Comparison of ENCODE assay signal across 16 cellular contexts in genomic region chr17:48550313-48551205, GRCh38. TPM values are rescaled to one million over a fixed set of nuclear protein-coding genes. Genes with fewer than 3 reads are reported as not detected.
A peak's percentile ranks its signal among the peaks of the same experiment; 100 is the strongest.
DNase-seq lines count a peak whose midpoint lies in the region; ATAC-seq and TF ChIP-seq lines count a peak whose summit lies in the region.
"Had no signal": no experiment of that assay in that cellular context is flagged by ENCODE, and none has a peak within 500 bp of the region (broad histone marks: within the 10 kb centered on the region; RNA-seq: fewer than 3 reads in every experiment).

No MANE protein-coding gene starts in this region.

- in situ Hi-C loops in transverse colon (cut with MboI; ENCODE audit: low pct_ligation_motif_present in 1 of 4, low pct_unique_long_range_greater_than_20kb in 1 of 4, low sequenced_read_pairs in 3 of 4): no loop called here

- no TSS peak for BruUV-seq in MCF 10A (replicated peaks; lab: Mats Ljungman, UMichigan)

- H3K9me3 Mint-ChIP-seq in MCF 10A (ENCODE audit: unreplicated experiment): no peaks in the 10 kb centered on the region
- no peaks in the 10 kb centered on the region for H3K9me3 Mint-ChIP-seq in endodermal cell
- no peaks in the 10 kb centered on the region for H3K9me3 Mint-ChIP-seq in naive thymus-derived CD8-positive, alpha-beta T cell

- peak overlapping the region; percentile 86 for H4K8ac ChIP-seq in mesenchymal stem cell (ENCODE audit: low read length)

- no peak overlapping the region for H3K14ac ChIP-seq in mesenchymal stem cell (ENCODE audit: low read length in 2 of 2)

- H3K36me3 ChIP-seq in breast epithelium (no peaks in the 10 kb centered on the region), endodermal cell (ENCODE audit: control insufficient read depth, insufficient read depth, low read length) (no peaks in the 10 kb centered on the region), mesenchymal stem cell (ENCODE audit: control insufficient read depth in 1 of 2, insufficient read depth in 2 of 2, low read depth in 1 of 2, low read length in 2 of 2) (peaks cover 25 to 33% of the 10 kb centered on the region in 2 experiments), transverse colon (no peaks in the 10 kb centered on the region)
- H3K36me3 ChIP-seq: left lung had no signal

- H3K4me3 ChIP-seq in breast epithelium (peak overlapping the region in 2 of 3 donors; percentile 9 to 34), endodermal cell (ENCODE audit: low read length) (peak overlapping the region; percentile 54), mesenchymal stem cell (ENCODE audit: insufficient read depth in 1 of 2, low read depth in 1 of 2, low read length in 2 of 2) (peak overlapping the region in 1 of 2 experiments; percentile 43), transverse colon (peak overlapping the region in 1 of 4 donors; percentile 3)
- H3K4me3 ChIP-seq: left lung, SJCRH30 had no signal

- H3K4me3 Mint-ChIP-seq in MCF 10A (ENCODE audit: unreplicated experiment) (no peak overlapping the region), endodermal cell (no peak overlapping the region)
- H3K4me3 Mint-ChIP-seq in naive thymus-derived CD8-positive, alpha-beta T cell: no peak overlapping the region

- H3K27me3 ChIP-seq in breast epithelium (peaks cover 0 to 3% of the 10 kb centered on the region in 2 donors), endodermal cell (ENCODE audit: control insufficient read depth, insufficient read depth, low read length, poor library complexity, severe bottlenecking) (peaks cover 99% of the 10 kb centered on the region), mesenchymal stem cell (ENCODE audit: control insufficient read depth in 1 of 2, insufficient read depth in 1 of 2, low read length in 2 of 2) (no peaks in the 10 kb centered on the region), transverse colon (no peaks in the 10 kb centered on the region)
- H3K27me3 ChIP-seq: SJCRH30 had no signal

- TF ChIP-seq CTCF in breast epithelium (IDR thresholded peaks at IDR 0.05): no peak
- TF ChIP-seq CTCF in MCF 10A (IDR thresholded peaks at IDR 0.05; ENCODE audit: unreplicated experiment): no peak
- TF ChIP-seq CTCF in endodermal cell (conservative IDR thresholded peaks at IDR 0.05): peak; percentile 68
- peak in 2 of 5 experiments; percentile 4 to 13 for TF ChIP-seq CTCF in transverse colon (IDR thresholded peaks at IDR 0.05)

- POLR2A ChIA-PET in MCF 10A (lab: Yijun Ruan, JAX): interaction anchor here (0.7 kb wide), 1 partner anchor 799 kb away, joined by 3 read pairs; no protein-coding TSS in a partner anchor
- POLR2A ChIA-PET in naive thymus-derived CD8-positive, alpha-beta T cell (lab: Charles Lee): interaction anchor here (0.9 kb wide), 1 partner anchor 9 kb away, joined by 3 read pairs; no protein-coding TSS in a partner anchor

- peak overlapping the region; percentile 35 for H2AK5ac ChIP-seq in mesenchymal stem cell (ENCODE audit: low read length, severe bottlenecking)

- intact Hi-C loops in breast epithelium (cut with DNase I; ENCODE audit: low total_unique reads) (no loop called here), MCF 10A (cut with micrococcal nuclease) (no loop called here), transverse colon (cut with DNase I; ENCODE audit: low total_unique reads) (no loop called here)

- H4K91ac ChIP-seq in mesenchymal stem cell (ENCODE audit: low read length): peak overlapping the region; percentile 84

- H3K27ac Mint-ChIP-seq in MCF 10A (ENCODE audit: low read depth, unreplicated experiment) (no peak overlapping the region), endodermal cell (no peak overlapping the region)
- no peak overlapping the region for H3K27ac Mint-ChIP-seq in naive thymus-derived CD8-positive, alpha-beta T cell

- ATAC-seq in naive thymus-derived CD8-positive, alpha-beta T cell: no peak
- ATAC-seq in GM18858 (IDR thresholded peaks at IDR 0.05; ENCODE audit: unreplicated experiment): no peak
- ATAC-seq: left lung had no signal

- H2BK15ac ChIP-seq in mesenchymal stem cell (ENCODE audit: low read depth, poor library complexity, severe bottlenecking): peak overlapping the region; percentile 32

- no peak overlapping the region for H2BK5ac ChIP-seq in mesenchymal stem cell (ENCODE audit: low read depth, low read length, poor library complexity, severe bottlenecking)

- peaks cover 11% of the 10 kb centered on the region for H3K4me1 Mint-ChIP-seq in MCF 10A (ENCODE audit: insufficient read depth, unreplicated experiment)
- H3K4me1 Mint-ChIP-seq in endodermal cell: peaks cover 24% of the 10 kb centered on the region
- H3K4me1 Mint-ChIP-seq in naive thymus-derived CD8-positive, alpha-beta T cell: peaks cover 12 to 37% (median 26%) of the 10 kb centered on the region in 4 donors

- H3K79me1 ChIP-seq in mesenchymal stem cell (replicated peaks; ENCODE audit: low read length, poor library complexity, severe bottlenecking): peaks cover 2% of the 10 kb centered on the region

- peak overlapping the region; percentile 12 to 39 for H3K4ac ChIP-seq in mesenchymal stem cell (ENCODE audit: low read depth in 1 of 2, low read length in 2 of 2)

- CTCF ChIA-PET in MCF 10A (lab: Yijun Ruan, JAX): no interaction called here

- no peak overlapping the region for H3K9ac ChIP-seq in endodermal cell (ENCODE audit: extremely low read depth, low read length, poor library complexity, severe bottlenecking)
- peak overlapping the region; percentile 100 for H3K9ac ChIP-seq in mesenchymal stem cell (ENCODE audit: low read length)
- H3K9ac ChIP-seq: parathyroid adenoma had no signal

- 3 to 5% methylated on average over 27 to 76 of the region's 81 CpGs for WGBS in endodermal cell (ENCODE audit: insufficient coverage in 1 of 2, insufficient read length in 1 of 2), 2 experiments
- WGBS in mesenchymal stem cell: 35% methylated on average over 51 of the region's 81 CpGs
- 87 to 89% methylated on average over 14 to 81 of the region's 81 CpGs for WGBS in transverse colon (ENCODE audit: low coverage in 1 of 2), 2 donors

- H3K4me1 ChIP-seq in breast epithelium (no peaks in the 10 kb centered on the region), endodermal cell (ENCODE audit: control insufficient read depth, insufficient read depth, low read length) (peaks cover 18% of the 10 kb centered on the region), mesenchymal stem cell (ENCODE audit: control insufficient read depth, insufficient read depth, low read depth, low read length) (peaks cover 38% of the 10 kb centered on the region), transverse colon (peaks cover 22 to 82% (median 42%) of the 10 kb centered on the region in 4 donors)
- H3K4me1 ChIP-seq: parathyroid adenoma had no signal

- H3K9me3 ChIP-seq in breast epithelium (no peaks in the 10 kb centered on the region), endodermal cell (ENCODE audit: control insufficient read depth, low read length) (no peaks in the 10 kb centered on the region), mesenchymal stem cell (ENCODE audit: control insufficient read depth, low read length) (no peaks in the 10 kb centered on the region), transverse colon (no peaks in the 10 kb centered on the region)
- H3K9me3 ChIP-seq: left lung, SJCRH30 had no signal

- peak overlapping the region in 1 of 2 experiments; percentile 0 for H3K23ac ChIP-seq in mesenchymal stem cell (ENCODE audit: low read length in 2 of 2)

- H2BK12ac ChIP-seq in mesenchymal stem cell (ENCODE audit: low read length in 2 of 2): peak overlapping the region; percentile 14 to 61

- H3K18ac ChIP-seq in mesenchymal stem cell (ENCODE audit: low read depth in 1 of 2, low read length in 2 of 2): peak overlapping the region; percentile 58 to 85

- H3K4me2 ChIP-seq in mesenchymal stem cell (ENCODE audit: low read length, poor library complexity, severe bottlenecking): no peak overlapping the region

- no peaks in the 10 kb centered on the region for H3K27me3 Mint-ChIP-seq in MCF 10A (ENCODE audit: insufficient read depth, unreplicated experiment)
- H3K27me3 Mint-ChIP-seq in endodermal cell (ENCODE audit: insufficient read depth): peaks cover 99% of the 10 kb centered on the region
- H3K27me3 Mint-ChIP-seq in naive thymus-derived CD8-positive, alpha-beta T cell: peaks cover 3 to 40% (median 8%) of the 10 kb centered on the region in 5 donors

- no peaks in the 10 kb centered on the region for H3K36me3 Mint-ChIP-seq in MCF 10A (ENCODE audit: insufficient read depth, unreplicated experiment)
- no peaks in the 10 kb centered on the region for H3K36me3 Mint-ChIP-seq in endodermal cell (ENCODE audit: low read depth)
- peaks cover 0 to 2% (median 0%) of the 10 kb centered on the region in 3 donors for H3K36me3 Mint-ChIP-seq in naive thymus-derived CD8-positive, alpha-beta T cell

- TF ChIP-seq POLR2A in breast epithelium (IDR thresholded peaks at IDR 0.05) (no peak), transverse colon (IDR thresholded peaks at IDR 0.05) (no peak)

- DNase-seq in breast epithelium (ENCODE audit: low spot score in 2 of 2): no peak
- DNase-seq in MCF 10A (ENCODE audit: unreplicated experiment): no peak
- peak; percentile 86 for DNase-seq in endodermal cell
- peak; percentile 35 for DNase-seq in mesenchymal stem cell
- no peak for DNase-seq in transverse colon
- no peak for DNase-seq in naive thymus-derived CD8-positive, alpha-beta T cell
- no peak for DNase-seq in D341Med (ENCODE audit: low spot score)
- DNase-seq: caudate nucleus, EL, MM.1S, NCI-H526, SJCRH30 had no signal

- H3K27ac ChIP-seq in breast epithelium (peak overlapping the region in 1 of 2 donors; percentile 59), endodermal cell (ENCODE audit: low read depth, low read length) (peak overlapping the region; percentile 70), mesenchymal stem cell (ENCODE audit: low read length, poor library complexity, severe bottlenecking) (peak overlapping the region; percentile 7), transverse colon (peak overlapping the region; percentile 89 to 95 (median 94))
- H3K27ac ChIP-seq: parathyroid adenoma, SJCRH30 had no signal

- no peak for TF ChIP-seq EP300 in transverse colon (IDR thresholded peaks at IDR 0.05; ENCODE audit: low read depth)

- no peak overlapping the region for H2AFZ ChIP-seq in mesenchymal stem cell (ENCODE audit: low read depth, low read length)
- H2AFZ ChIP-seq: parathyroid adenoma had no signal

- H2BK120ac ChIP-seq in mesenchymal stem cell (ENCODE audit: low read depth, low read length): peak overlapping the region; percentile 64

RNA-seq across cellular contexts. Expression of gene HOXB2, which starts 5.7 kb away (rescaled TPM):
- 10 to 100 TPM; 13.6 to 36.4 (median 19.6) TPM for total RNA-seq in breast epithelium
- 3.0 and 4.8 TPM in 2 replicates for total RNA-seq in MCF 10A (2022)
- total RNA-seq in endodermal cell: under 1 TPM in 1 of 2 donors, not detected in 1; 0.22 TPM
- polyA plus RNA-seq in endodermal cell (2013, experiment 1 of 2): 121 TPM
- polyA plus RNA-seq in endodermal cell (2013, experiment 2 of 2): 124 TPM
- 51.3 TPM for polyA plus RNA-seq in mesenchymal stem cell (2013, experiment 1 of 2)
- 53.0 TPM for polyA plus RNA-seq in mesenchymal stem cell (2013, experiment 2 of 2)
- 10 to 100 TPM in 3 of 4 donors, not detected in 1; 13.5 to 93.9 (median 13.8) TPM for total RNA-seq in transverse colon
- 10 to 100 TPM; 31.9 to 32.4 TPM for total RNA-seq in naive thymus-derived CD8-positive, alpha-beta T cell
- polyA plus RNA-seq in naive thymus-derived CD8-positive, alpha-beta T cell: 10 to 100 TPM in 1 of 3 donors, 1 to 10 TPM in 2; 7.6 to 16.4 (median 8.2) TPM

RNA-seq across cellular contexts. Expression of gene HOXB1, which starts 19.7 kb away (rescaled TPM):
- total RNA-seq in breast epithelium: not detected
- not detected in 2 replicates for total RNA-seq in MCF 10A (2022)
- total RNA-seq in endodermal cell: not detected
- 27.1 TPM for polyA plus RNA-seq in endodermal cell (2013, experiment 1 of 2)
- polyA plus RNA-seq in endodermal cell (2013, experiment 2 of 2): 28.3 TPM
- not detected for polyA plus RNA-seq in mesenchymal stem cell (2013, experiment 1 of 2)
- not detected for polyA plus RNA-seq in mesenchymal stem cell (2013, experiment 2 of 2)
- not detected for total RNA-seq in transverse colon
- not detected for total RNA-seq in naive thymus-derived CD8-positive, alpha-beta T cell
- polyA plus RNA-seq in naive thymus-derived CD8-positive, alpha-beta T cell: not detected
- total RNA-seq: A673, left lung, SJCRH30 had no signal

RNA-seq across cellular contexts. Expression of gene HOXB4, which starts 27.6 kb away (rescaled TPM):
- total RNA-seq in breast epithelium: 1 to 10 TPM; 2.2 to 7.5 (median 2.3) TPM
- 0.21 and 0.44 TPM in 2 replicates for total RNA-seq in MCF 10A (2022)
- not detected for total RNA-seq in endodermal cell
- polyA plus RNA-seq in endodermal cell (2013, experiment 1 of 2): 3.5 TPM
- polyA plus RNA-seq in endodermal cell (2013, experiment 2 of 2): 3.4 TPM
- polyA plus RNA-seq in mesenchymal stem cell (2013, experiment 1 of 2): 5.9 TPM
- polyA plus RNA-seq in mesenchymal stem cell (2013, experiment 2 of 2): 5.9 TPM
- 1 to 10 TPM in 3 of 4 donors, not detected in 1; 1.9 to 4.8 (median 2.0) TPM for total RNA-seq in transverse colon
- total RNA-seq in naive thymus-derived CD8-positive, alpha-beta T cell: 1 to 10 TPM; 1.8 to 2.3 TPM
- polyA plus RNA-seq in naive thymus-derived CD8-positive, alpha-beta T cell: under 1 TPM in 2 of 3 donors, not detected in 1; 0.06 TPM

RNA-seq across cellular contexts. Expression of gene HOXB3, which starts 39.5 kb away (rescaled TPM):
- total RNA-seq in breast epithelium (10 to 100 TPM; 13.8 to 36.7 (median 14.4) TPM), MCF 10A (2022) (0.79 and 0.88 TPM in 2 replicates), endodermal cell (not detected), transverse colon (10 to 100 TPM; 25.7 to 57.1 (median 34.9) TPM)
- polyA plus RNA-seq in endodermal cell (2013, experiment 1 of 2): 36.0 TPM
- 33.5 TPM for polyA plus RNA-seq in endodermal cell (2013, experiment 2 of 2)
- polyA plus RNA-seq in mesenchymal stem cell (2013, experiment 1 of 2): 39.4 TPM
- 35.7 TPM for polyA plus RNA-seq in mesenchymal stem cell (2013, experiment 2 of 2)
- 1 to 10 TPM; 7.2 to 8.1 TPM for total RNA-seq in naive thymus-derived CD8-positive, alpha-beta T cell
- polyA plus RNA-seq in naive thymus-derived CD8-positive, alpha-beta T cell: under 1 TPM in 1 of 3 donors, not detected in 2; 0.19 TPM

RNA-seq across cellular contexts. Expression of gene HOXB5, which starts 43.0 kb away (rescaled TPM):
- total RNA-seq in breast epithelium (1 to 10 TPM in 2 of 3 donors, under 1 TPM in 1; 0.44 to 2.0 (median 1.4) TPM), MCF 10A (2022) (not detected in 2 replicates), endodermal cell (not detected), transverse colon (10 to 100 TPM; 10.5 to 35.4 (median 18.7) TPM)
- 5.3 TPM for polyA plus RNA-seq in endodermal cell (2013, experiment 1 of 2)
- polyA plus RNA-seq in endodermal cell (2013, experiment 2 of 2): 2.5 TPM
- 15.0 TPM for polyA plus RNA-seq in mesenchymal stem cell (2013, experiment 1 of 2)
- 14.1 TPM for polyA plus RNA-seq in mesenchymal stem cell (2013, experiment 2 of 2)
- total RNA-seq in naive thymus-derived CD8-positive, alpha-beta T cell: not detected
- polyA plus RNA-seq in naive thymus-derived CD8-positive, alpha-beta T cell: not detected

Comparison
In these comparisons a context has a peak if more than half of its experiments do, and no peak if none do; other contexts are left out.
1. DNase-seq: peak in endodermal cell (single experiment) and mesenchymal stem cell (single experiment); none in breast epithelium (0 of 2), MCF 10A (single experiment), transverse colon (single experiment), naive thymus-derived CD8-positive, alpha-beta T cell (0 of 10) and D341Med (single experiment).